ENCODE assay signal across 8 cellular contexts in the genomic region with DNA sequence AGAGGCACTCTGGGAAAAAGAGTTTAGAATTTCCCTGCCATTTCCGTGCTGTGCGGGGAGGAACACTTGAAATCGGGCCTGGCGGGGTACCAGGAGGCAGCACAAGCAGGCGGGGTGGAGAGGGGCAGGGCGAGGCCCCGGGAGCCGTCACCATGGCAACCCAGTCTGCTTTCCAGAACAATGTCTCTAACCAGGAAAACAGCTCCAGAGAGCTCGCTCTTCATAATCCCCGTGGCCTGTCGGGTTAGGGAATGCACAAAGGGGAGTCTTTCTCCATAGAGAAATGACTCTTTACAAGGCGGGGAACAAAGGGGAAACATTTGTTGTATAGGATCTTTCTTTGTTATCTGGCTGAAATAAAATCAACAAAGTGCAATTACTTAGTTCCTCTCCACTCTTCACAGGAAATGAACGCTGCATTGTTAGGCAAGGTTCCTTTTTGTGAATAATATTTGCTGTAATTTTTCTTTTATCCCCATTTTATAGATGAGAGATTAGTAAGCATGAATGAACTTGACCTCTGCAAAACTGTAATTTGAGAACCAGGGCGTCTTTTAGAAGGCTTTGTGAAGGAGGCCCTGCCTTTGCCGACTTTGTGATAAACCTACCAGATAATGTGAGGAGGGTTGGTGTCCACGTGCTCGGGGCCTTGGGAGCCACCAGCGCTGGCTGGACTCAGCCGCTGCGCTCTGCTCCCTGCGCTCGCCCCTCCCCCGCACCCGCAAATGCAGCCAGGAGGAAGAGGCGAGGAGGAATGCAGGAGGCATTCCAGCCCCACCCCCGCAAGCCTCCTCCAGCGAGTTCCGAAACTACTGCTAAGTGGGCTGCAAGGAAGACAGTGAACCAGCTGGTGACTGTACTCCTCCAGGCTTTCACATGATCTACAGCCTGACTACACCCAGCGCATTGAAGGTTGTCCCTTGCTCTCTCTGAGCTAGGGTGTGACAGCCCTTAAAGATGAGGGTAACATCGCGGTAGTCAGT.
DNase-seq lines count a peak whose midpoint lies in the region; ATAC-seq and TF ChIP-seq lines count a peak whose summit lies in the region.

No MANE protein-coding gene starts in this region.

- H3K4me3 ChIP-seq in iPS-18a (ENCODE audit: low read length), result peak overlapping the region; percentile 57
- H3K4me3 ChIP-seq in rectal smooth muscle tissue (ENCODE audit: low read length), result peak overlapping the region; percentile 37

- BruUV-seq in Calu3 (replicated peaks; lab: Mats Ljungman, UMichigan) (no TSS peak), MCF 10A (replicated peaks; lab: Mats Ljungman, UMichigan) (no TSS peak)

- peak; percentile 94 for DNase-seq in Calu3
- peak; percentile 85 for DNase-seq in NCI-H2029 treated with DMSO at 0.1 percent for 48 hours (lab: John Stamatoyannopoulos, UW)
- peak; percentile 89 for DNase-seq in MCF 10A (ENCODE audit: unreplicated experiment)
- no peak for DNase-seq in stimulated activated CD4-positive, alpha-beta T cell treated with anti-CD3 and anti-CD28 coated beads, Interleukin-12 subunit alpha, Interleukin-12 subunit beta, amount 100 ng/mL, for 4 hours

- H3K27ac Mint-ChIP-seq in Calu3 (ENCODE audit: unreplicated experiment) (peak overlapping the region; percentile 95), MCF 10A (ENCODE audit: low read depth, unreplicated experiment) (peak overlapping the region; percentile 91)

- H3K4me1 ChIP-seq in iPS-18a (ENCODE audit: control insufficient read depth, low read depth, low read length) (peaks cover 54% of the 10 kb centered on the region), rectal smooth muscle tissue (ENCODE audit: control insufficient read depth, insufficient read depth, low read length) (peaks cover 27% of the 10 kb centered on the region)

- H3K4me3 Mint-ChIP-seq in Calu3 (ENCODE audit: low read depth, unreplicated experiment), result peak overlapping the region; percentile 65
- peak overlapping the region; percentile 43 for H3K4me3 Mint-ChIP-seq in MCF 10A (ENCODE audit: unreplicated experiment)

- H3K27me3 Mint-ChIP-seq in Calu3 (ENCODE audit: unreplicated experiment), result no peaks in the 10 kb centered on the region
- no peaks in the 10 kb centered on the region for H3K27me3 Mint-ChIP-seq in MCF 10A (ENCODE audit: insufficient read depth, unreplicated experiment)

- CTCF ChIA-PET in Calu3 (lab: Charles Lee), result interaction anchor here (1.9 kb wide), 1 partner anchor 106 kb away, joined by 16 read pairs; a partner anchor contains a TSS
- CTCF ChIA-PET in MCF 10A (lab: Yijun Ruan, JAX), result interaction anchor here (0.5 kb wide), 1 partner anchor 158 kb away, joined by 4 read pairs; no protein-coding TSS in a partner anchor

- H3K36me3 Mint-ChIP-seq in Calu3 (ENCODE audit: insufficient read depth, unreplicated experiment) (peaks cover 47% of the 10 kb centered on the region), MCF 10A (ENCODE audit: insufficient read depth, unreplicated experiment) (no peaks in the 10 kb centered on the region)

- peak overlapping the region; percentile 99 for H3K9ac ChIP-seq in iPS-18a (ENCODE audit: low read length)
- H3K9ac ChIP-seq in rectal smooth muscle tissue (ENCODE audit: low read length), result no peak overlapping the region

- no peaks in the 10 kb centered on the region for H3K36me3 ChIP-seq in iPS-18a (ENCODE audit: control insufficient read depth, low read depth, low read length)
- H3K36me3 ChIP-seq in rectal smooth muscle tissue (ENCODE audit: control insufficient read depth, insufficient read depth, low read length), result no peaks in the 10 kb centered on the region

- no peaks in the 10 kb centered on the region for H3K9me3 ChIP-seq in iPS-18a (ENCODE audit: control insufficient read depth, low read depth, low read length)

- H3K4me1 Mint-ChIP-seq in Calu3 (ENCODE audit: low read depth, unreplicated experiment) (peaks cover 78% of the 10 kb centered on the region), MCF 10A (ENCODE audit: insufficient read depth, unreplicated experiment) (peaks cover 25% of the 10 kb centered on the region)

- H3K27me3 ChIP-seq in iPS-18a (ENCODE audit: control insufficient read depth, insufficient read depth, low read length), result no peaks in the 10 kb centered on the region
- H3K27me3 ChIP-seq in rectal smooth muscle tissue (ENCODE audit: control insufficient read depth, insufficient read depth, low read length), result no peaks in the 10 kb centered on the region

- H3K27ac ChIP-seq in iPS-18a (ENCODE audit: low read length) (peak overlapping the region; percentile 100), rectal smooth muscle tissue (ENCODE audit: low read depth, low read length) (peak overlapping the region; percentile 85)

- intact Hi-C loops in Calu3 (cut with micrococcal nuclease; ENCODE audit: unreplicated experiment), result no loop called here
- intact Hi-C loops in MCF 10A (cut with micrococcal nuclease), result loop anchor here (1.0 kb wide), 1 partner anchor 105 kb away; a partner anchor contains a TSS

- TF ChIP-seq CTCF in Calu3 (IDR thresholded peaks at IDR 0.05; ENCODE audit: unreplicated experiment), result no peak
- no peak for TF ChIP-seq CTCF in MCF 10A (IDR thresholded peaks at IDR 0.05; ENCODE audit: unreplicated experiment)

- H3K9me3 Mint-ChIP-seq in Calu3 (ENCODE audit: low read depth, unreplicated experiment) (peaks cover 2% of the 10 kb centered on the region), MCF 10A (ENCODE audit: unreplicated experiment) (peaks cover 7% of the 10 kb centered on the region)

- POLR2A ChIA-PET in MCF 10A (lab: Yijun Ruan, JAX), result interaction anchor here (0.6 to 2.7 kb wide), 3 partner anchors 13 to 106 kb away, joined by 3 to 17 read pairs (median 7); a partner anchor contains a TSS

- ATAC-seq in HG03095 (IDR thresholded peaks at IDR 0.05; ENCODE audit: unreplicated experiment) (no peak), GM21737 (IDR thresholded peaks at IDR 0.05; ENCODE audit: unreplicated experiment) (no peak)
